ENCODE assay signal across 16 cellular contexts in genomic region chr7:3899559-3899991, GRCh38.
"Had no signal": no experiment of that assay in that cellular context is flagged by ENCODE, and none has a peak within 500 bp of the region (broad histone marks: within the 10 kb centered on the region; RNA-seq: fewer than 3 reads in every experiment).

No MANE protein-coding gene starts in this region.

- H3K36me3 ChIP-seq: brain microvascular endothelial cell, gastroesophageal sphincter, right lobe of liver, tibial nerve had no signal

- H3K27ac ChIP-seq: brain microvascular endothelial cell, epithelial cell of prostate, gastroesophageal sphincter, right lobe of liver had no signal

- DNase-seq: activated CD4-positive, alpha-beta T cell treated with anti-CD3 and anti-CD28 coated beads, Interleukin-2, amount 50 U/mL, for 1 hour; activated CD8-positive, alpha-beta memory T cell treated with anti-CD3 and anti-CD28 coated beads for 24 hours; activated naive CD4-positive, alpha-beta T cell treated with Interleukin-2 at 50 U/mL for 16 hours; anterior cingulate cortex; brain microvascular endothelial cell; effector memory CD8-positive, alpha-beta T cell; naive thymus-derived CD8-positive, alpha-beta T cell; right lobe of liver; stimulated activated CD4-positive, alpha-beta T cell treated with anti-CD3 and anti-CD28 coated beads, Interleukin-12 subunit alpha, Interleukin-12 subunit beta, amount 100 ng/mL, for 4 hours; stimulated activated CD4-positive, alpha-beta T cell treated with anti-CD3 and anti-CD28 coated beads, Interleukin-2, amount 100 ng/mL, for 24 hours; T-helper 9 cell had no signal

- H3K27me3 ChIP-seq: brain microvascular endothelial cell, gastroesophageal sphincter, right lobe of liver, tibial nerve had no signal

- H3K4me1 ChIP-seq: right lobe of liver had no signal

- H3K9me3 ChIP-seq: gastroesophageal sphincter, right lobe of liver, tibial nerve had no signal

- ATAC-seq: activated CD4-positive, CD25-positive, alpha-beta regulatory T cell treated with anti-CD3 and anti-CD28 coated beads, Interleukin-2, amount 50 U/mL, for 24 hours; effector memory CD8-positive, alpha-beta T cell; gastroesophageal sphincter; left lobe of liver; naive thymus-derived CD8-positive, alpha-beta T cell had no signal

- H3K4me3 ChIP-seq: gastroesophageal sphincter, right lobe of liver, tibial nerve had no signal
